ENCODE assay signal across 1 cellular context in genomic region chr16:84738255-84739038, GRCh38.
A peak's percentile ranks its signal among the peaks of the same experiment; 100 is the strongest.
TF ChIP-seq lines count a peak whose summit lies in the region.

No MANE protein-coding gene starts in this region.

TF ChIP-seq in K562, 482 proteins besides CTCF, POLR2A, EP300 and RAD21 (continued from another document):
- TF ChIP-seq RAD51 (IDR thresholded peaks at IDR 0.05; ENCODE audit: borderline replicate concordance, low read depth) (no peak), ZNF561 (CRISPR knock-in tag; conservative IDR thresholded peaks at IDR 0.05) (no peak), POLR2AphosphoS2 (IDR thresholded peaks at IDR 0.05; ENCODE audit: low read length) (no peak), TCFL5 (CRISPR knock-in tag; conservative IDR thresholded peaks at IDR 0.05) (no peak), NR3C1 (CRISPR knock-in tag; IDR thresholded peaks at IDR 0.05) (no peak), CCAR2 (IDR thresholded peaks at IDR 0.05; ENCODE audit: low read depth, low read length) (no peak), EGR1 (conservative IDR thresholded peaks at IDR 0.05) (no peak), ZNF316 (IDR thresholded peaks at IDR 0.05) (no peak), RHOXF2B (CRISPR knock-in tag; conservative IDR thresholded peaks at IDR 0.05) (no peak), MECOM (CRISPR knock-in tag; IDR thresholded peaks at IDR 0.05) (no peak), E2F3 (CRISPR knock-in tag; IDR thresholded peaks at IDR 0.05) (no peak), ZNF764 (CRISPR knock-in tag; IDR thresholded peaks at IDR 0.05; ENCODE audit: low read depth) (no peak), ZNF318 (IDR thresholded peaks at IDR 0.05; ENCODE audit: borderline replicate concordance in 1 of 2, low read depth in 1 of 2) (no peak), NEUROD1 (IDR thresholded peaks at IDR 0.05; ENCODE audit: borderline replicate concordance, low read depth, low read length, partially characterized antibody) (no peak), HNRNPH1 (optimal IDR thresholded peaks at IDR 0.05; ENCODE audit: low read depth, low read length) (no peak), TAF1 (IDR thresholded peaks at IDR 0.05; ENCODE audit: control insufficient read depth, extremely low read depth, insufficient read depth, low read length, severe bottlenecking) (no peak), SMAD1 (IDR thresholded peaks at IDR 0.05; ENCODE audit: low read depth, low read length, partially characterized antibody) (no peak), PHF20 (IDR thresholded peaks at IDR 0.05; ENCODE audit: partially characterized antibody) (no peak), SP2 (IDR thresholded peaks at IDR 0.05; ENCODE audit: extremely low read depth, low read depth, low read length, poor library complexity, severe bottlenecking) (no peak), HMBOX1 (IDR thresholded peaks at IDR 0.05) (no peak), NR1H2 (CRISPR knock-in tag; IDR thresholded peaks at IDR 0.05) (no peak), TCF7 (IDR thresholded peaks at IDR 0.05; ENCODE audit: borderline replicate concordance) (no peak), ESRRA (IDR thresholded peaks at IDR 0.05; ENCODE audit: borderline replicate concordance, low read depth) (0 out of 2 replicates have a peak, but pooled peaks have one; percentile 11), MAX (CRISPR knock-in tag; IDR thresholded peaks at IDR 0.05) (no peak), ESRRB (CRISPR knock-in tag; IDR thresholded peaks at IDR 0.05; ENCODE audit: borderline replicate concordance) (no peak), PHTF2 (CRISPR knock-in tag; IDR thresholded peaks at IDR 0.05) (no peak), ZNF146 (CRISPR knock-in tag; IDR thresholded peaks at IDR 0.05; ENCODE audit: unreplicated experiment) (no peak), ZKSCAN1 (IDR thresholded peaks at IDR 0.05; ENCODE audit: low read depth, low read length) (no peak), ZNF444 (CRISPR knock-in tag; IDR thresholded peaks at IDR 0.05) (no peak), HBP1 (CRISPR knock-in tag; IDR thresholded peaks at IDR 0.05) (no peak), HNRNPK (IDR thresholded peaks at IDR 0.05; ENCODE audit: low read depth, low read length, poor library complexity, severe bottlenecking) (no peak), RBFOX2 (IDR thresholded peaks at IDR 0.05; ENCODE audit: low read depth, low read length) (no peak), SETDB1 (IDR thresholded peaks at IDR 0.05; ENCODE audit: low read length) (no peak)
- TF ChIP-seq, protein P1, sequence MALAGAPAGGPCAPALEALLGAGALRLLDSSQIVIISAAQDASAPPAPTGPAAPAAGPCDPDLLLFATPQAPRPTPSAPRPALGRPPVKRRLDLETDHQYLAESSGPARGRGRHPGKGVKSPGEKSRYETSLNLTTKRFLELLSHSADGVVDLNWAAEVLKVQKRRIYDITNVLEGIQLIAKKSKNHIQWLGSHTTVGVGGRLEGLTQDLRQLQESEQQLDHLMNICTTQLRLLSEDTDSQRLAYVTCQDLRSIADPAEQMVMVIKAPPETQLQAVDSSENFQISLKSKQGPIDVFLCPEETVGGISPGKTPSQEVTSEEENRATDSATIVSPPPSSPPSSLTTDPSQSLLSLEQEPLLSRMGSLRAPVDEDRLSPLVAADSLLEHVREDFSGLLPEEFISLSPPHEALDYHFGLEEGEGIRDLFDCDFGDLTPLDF (CRISPR knock-in tag; IDR thresholded peaks at IDR 0.05): no peak
- TF ChIP-seq, protein P2, sequence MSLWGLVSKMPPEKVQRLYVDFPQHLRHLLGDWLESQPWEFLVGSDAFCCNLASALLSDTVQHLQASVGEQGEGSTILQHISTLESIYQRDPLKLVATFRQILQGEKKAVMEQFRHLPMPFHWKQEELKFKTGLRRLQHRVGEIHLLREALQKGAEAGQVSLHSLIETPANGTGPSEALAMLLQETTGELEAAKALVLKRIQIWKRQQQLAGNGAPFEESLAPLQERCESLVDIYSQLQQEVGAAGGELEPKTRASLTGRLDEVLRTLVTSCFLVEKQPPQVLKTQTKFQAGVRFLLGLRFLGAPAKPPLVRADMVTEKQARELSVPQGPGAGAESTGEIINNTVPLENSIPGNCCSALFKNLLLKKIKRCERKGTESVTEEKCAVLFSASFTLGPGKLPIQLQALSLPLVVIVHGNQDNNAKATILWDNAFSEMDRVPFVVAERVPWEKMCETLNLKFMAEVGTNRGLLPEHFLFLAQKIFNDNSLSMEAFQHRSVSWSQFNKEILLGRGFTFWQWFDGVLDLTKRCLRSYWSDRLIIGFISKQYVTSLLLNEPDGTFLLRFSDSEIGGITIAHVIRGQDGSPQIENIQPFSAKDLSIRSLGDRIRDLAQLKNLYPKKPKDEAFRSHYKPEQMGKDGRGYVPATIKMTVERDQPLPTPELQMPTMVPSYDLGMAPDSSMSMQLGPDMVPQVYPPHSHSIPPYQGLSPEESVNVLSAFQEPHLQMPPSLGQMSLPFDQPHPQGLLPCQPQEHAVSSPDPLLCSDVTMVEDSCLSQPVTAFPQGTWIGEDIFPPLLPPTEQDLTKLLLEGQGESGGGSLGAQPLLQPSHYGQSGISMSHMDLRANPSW (CRISPR knock-in tag; IDR thresholded peaks at IDR 0.05): no peak
- TF ChIP-seq, protein P3, sequence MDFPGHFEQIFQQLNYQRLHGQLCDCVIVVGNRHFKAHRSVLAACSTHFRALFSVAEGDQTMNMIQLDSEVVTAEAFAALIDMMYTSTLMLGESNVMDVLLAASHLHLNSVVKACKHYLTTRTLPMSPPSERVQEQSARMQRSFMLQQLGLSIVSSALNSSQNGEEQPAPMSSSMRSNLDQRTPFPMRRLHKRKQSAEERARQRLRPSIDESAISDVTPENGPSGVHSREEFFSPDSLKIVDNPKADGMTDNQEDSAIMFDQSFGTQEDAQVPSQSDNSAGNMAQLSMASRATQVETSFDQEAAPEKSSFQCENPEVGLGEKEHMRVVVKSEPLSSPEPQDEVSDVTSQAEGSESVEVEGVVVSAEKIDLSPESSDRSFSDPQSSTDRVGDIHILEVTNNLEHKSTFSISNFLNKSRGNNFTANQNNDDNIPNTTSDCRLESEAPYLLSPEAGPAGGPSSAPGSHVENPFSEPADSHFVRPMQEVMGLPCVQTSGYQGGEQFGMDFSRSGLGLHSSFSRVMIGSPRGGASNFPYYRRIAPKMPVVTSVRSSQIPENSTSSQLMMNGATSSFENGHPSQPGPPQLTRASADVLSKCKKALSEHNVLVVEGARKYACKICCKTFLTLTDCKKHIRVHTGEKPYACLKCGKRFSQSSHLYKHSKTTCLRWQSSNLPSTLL (IDR thresholded peaks at IDR 0.05): no peak
- TF ChIP-seq, protein P4, sequence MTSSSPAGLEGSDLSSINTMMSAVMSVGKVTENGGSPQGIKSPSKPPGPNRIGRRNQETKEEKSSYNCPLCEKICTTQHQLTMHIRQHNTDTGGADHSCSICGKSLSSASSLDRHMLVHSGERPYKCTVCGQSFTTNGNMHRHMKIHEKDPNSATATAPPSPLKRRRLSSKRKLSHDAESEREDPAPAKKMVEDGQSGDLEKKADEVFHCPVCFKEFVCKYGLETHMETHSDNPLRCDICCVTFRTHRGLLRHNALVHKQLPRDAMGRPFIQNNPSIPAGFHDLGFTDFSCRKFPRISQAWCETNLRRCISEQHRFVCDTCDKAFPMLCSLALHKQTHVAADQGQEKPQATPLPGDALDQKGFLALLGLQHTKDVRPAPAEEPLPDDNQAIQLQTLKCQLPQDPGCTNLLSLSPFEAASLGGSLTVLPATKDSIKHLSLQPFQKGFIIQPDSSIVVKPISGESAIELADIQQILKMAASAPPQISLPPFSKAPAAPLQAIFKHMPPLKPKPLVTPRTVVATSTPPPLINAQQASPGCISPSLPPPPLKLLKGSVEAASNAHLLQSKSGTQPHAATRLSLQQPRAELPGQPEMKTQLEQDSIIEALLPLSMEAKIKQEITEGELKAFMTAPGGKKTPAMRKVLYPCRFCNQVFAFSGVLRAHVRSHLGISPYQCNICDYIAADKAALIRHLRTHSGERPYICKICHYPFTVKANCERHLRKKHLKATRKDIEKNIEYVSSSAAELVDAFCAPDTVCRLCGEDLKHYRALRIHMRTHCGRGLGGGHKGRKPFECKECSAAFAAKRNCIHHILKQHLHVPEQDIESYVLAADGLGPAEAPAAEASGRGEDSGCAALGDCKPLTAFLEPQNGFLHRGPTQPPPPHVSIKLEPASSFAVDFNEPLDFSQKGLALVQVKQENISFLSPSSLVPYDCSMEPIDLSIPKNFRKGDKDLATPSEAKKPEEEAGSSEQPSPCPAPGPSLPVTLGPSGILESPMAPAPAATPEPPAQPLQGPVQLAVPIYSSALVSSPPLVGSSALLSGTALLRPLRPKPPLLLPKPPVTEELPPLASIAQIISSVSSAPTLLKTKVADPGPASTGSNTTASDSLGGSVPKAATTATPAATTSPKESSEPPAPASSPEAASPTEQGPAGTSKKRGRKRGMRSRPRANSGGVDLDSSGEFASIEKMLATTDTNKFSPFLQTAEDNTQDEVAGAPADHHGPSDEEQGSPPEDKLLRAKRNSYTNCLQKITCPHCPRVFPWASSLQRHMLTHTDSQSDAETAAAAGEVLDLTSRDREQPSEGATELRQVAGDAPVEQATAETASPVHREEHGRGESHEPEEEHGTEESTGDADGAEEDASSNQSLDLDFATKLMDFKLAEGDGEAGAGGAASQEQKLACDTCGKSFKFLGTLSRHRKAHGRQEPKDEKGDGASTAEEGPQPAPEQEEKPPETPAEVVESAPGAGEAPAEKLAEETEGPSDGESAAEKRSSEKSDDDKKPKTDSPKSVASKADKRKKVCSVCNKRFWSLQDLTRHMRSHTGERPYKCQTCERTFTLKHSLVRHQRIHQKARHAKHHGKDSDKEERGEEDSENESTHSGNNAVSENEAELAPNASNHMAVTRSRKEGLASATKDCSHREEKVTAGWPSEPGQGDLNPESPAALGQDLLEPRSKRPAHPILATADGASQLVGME (CRISPR knock-in tag; IDR thresholded peaks at IDR 0.05): no peak
